In genomic region chr7:140983802-140984201, GRCh38 we compare ENCODE assay signal across 1 cellular context.
A peak's percentile ranks its signal among the peaks of the same experiment; 100 is the strongest.
TF ChIP-seq lines count a peak whose summit lies in the region.

No MANE protein-coding gene starts in this region.

TF ChIP-seq in K562, 482 proteins besides CTCF, POLR2A, EP300 and RAD21 (continued from another document):
- TF ChIP-seq HBP1 (CRISPR knock-in tag; IDR thresholded peaks at IDR 0.05) (no peak), CC2D1A (IDR thresholded peaks at IDR 0.05) (peak; percentile 40; the same call in 1 of the 2 replicates)
